ENCODE assay signal across 23 cellular contexts in the genomic region with DNA sequence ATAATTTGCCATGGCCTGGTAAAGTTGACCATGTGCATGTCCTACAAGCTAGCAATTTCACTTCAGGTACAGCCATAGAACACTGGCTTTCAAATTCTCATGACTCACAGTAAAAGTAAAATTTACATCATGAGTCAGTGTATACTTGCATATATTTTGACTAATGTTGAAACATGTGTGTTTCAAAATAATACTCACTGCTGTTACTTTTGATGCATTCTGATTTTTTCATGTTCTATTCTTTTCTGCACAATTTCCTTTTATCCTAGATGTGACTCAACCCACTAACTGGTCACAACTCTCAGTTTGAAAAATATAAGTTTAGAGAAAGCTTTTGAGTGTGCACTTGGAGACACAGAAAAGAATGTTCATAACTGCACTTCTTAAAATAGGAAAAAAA.
"Had no signal": no experiment of that assay in that cellular context is flagged by ENCODE, and none has a peak within 500 bp of the region (broad histone marks: within the 10 kb centered on the region; RNA-seq: fewer than 3 reads in every experiment).

No MANE protein-coding gene starts in this region.

- H3K4me3 Mint-ChIP-seq: dendritic cell treated with granulocyte-macrophage colony-stimulating factor and Interleukin-4, amounts not matched to agents 40 ng/mL and 50 ng/mL, for 4 days; effector memory CD8-positive, alpha-beta T cell; naive B cell; nephron had no signal

- H3K4me1 ChIP-seq: foreskin keratinocyte, left ventricle myocardium inferior, pancreas, suprapubic skin, thyroid gland, upper lobe of left lung, uterus had no signal

- H3K27ac Mint-ChIP-seq: dendritic cell treated with granulocyte-macrophage colony-stimulating factor and Interleukin-4, amounts not matched to agents 40 ng/mL and 50 ng/mL, for 4 days; effector memory CD8-positive, alpha-beta T cell; naive B cell; nephron; progenitor cell of endocrine pancreas had no signal

- ATAC-seq: effector memory CD8-positive, alpha-beta T cell; foreskin keratinocyte; left cardiac atrium; pancreas; right cardiac atrium had no signal

- H3K36me3 ChIP-seq: left ventricle myocardium inferior, pancreas, suprapubic skin, thyroid gland, upper lobe of left lung, uterus had no signal

- H3K27ac ChIP-seq: foreskin keratinocyte, hepatocyte, left ventricle myocardium inferior, pancreas, suprapubic skin, thyroid gland, upper lobe of left lung, uterus had no signal

- H3K27me3 Mint-ChIP-seq: dendritic cell treated with granulocyte-macrophage colony-stimulating factor and Interleukin-4, amounts not matched to agents 40 ng/mL and 50 ng/mL, for 4 days; effector memory CD8-positive, alpha-beta T cell; naive B cell; progenitor cell of endocrine pancreas had no signal

- DNase-seq: effector memory CD8-positive, alpha-beta T cell; erythroblast; foreskin keratinocyte; kidney; left cardiac atrium; left ventricle myocardium inferior; mesendoderm; naive B cell; occipital lobe; pancreas; small intestine; stimulated activated CD4-positive, alpha-beta T cell treated with anti-CD3 and anti-CD28 coated beads, Interleukin-12 subunit alpha, Interleukin-12 subunit beta, amount 100 ng/mL, for 4 hours; stimulated activated naive CD4-positive, alpha-beta T cell; thyroid gland; upper lobe of left lung; uterus had no signal

- H3K4me1 Mint-ChIP-seq: naive B cell, nephron had no signal

- H3K9me3 Mint-ChIP-seq: dendritic cell treated with granulocyte-macrophage colony-stimulating factor and Interleukin-4, amounts not matched to agents 40 ng/mL and 50 ng/mL, for 4 days; nephron had no signal

- FAIRE-seq: small intestine had no signal

- H3K27me3 ChIP-seq: foreskin keratinocyte, hepatocyte, suprapubic skin, thyroid gland, upper lobe of left lung, uterus had no signal

- H3K36me3 Mint-ChIP-seq: naive B cell had no signal

- H3K4me3 ChIP-seq: hepatocyte, left ventricle myocardium inferior, lung, pancreas, suprapubic skin, thyroid gland, upper lobe of left lung, uterus had no signal

- H3K9me3 ChIP-seq: left ventricle myocardium inferior, pancreas, suprapubic skin, thyroid gland, upper lobe of left lung, uterus had no signal
